27 cellular contexts compared by ENCODE assay signal in genomic region chr2:173435574-173435973, GRCh38.
"Had no signal": no experiment of that assay in that cellular context is flagged by ENCODE, and none has a peak within 500 bp of the region (broad histone marks: within the 10 kb centered on the region; RNA-seq: fewer than 3 reads in every experiment).

No MANE protein-coding gene starts in this region.

- ATAC-seq: left lobe of liver, lower lobe of right lung, natural killer cell, psoas muscle, upper lobe of right lung had no signal

- H3K4me2 ChIP-seq: neural progenitor cell had no signal

- H3K36me3 ChIP-seq: lower lobe of right lung, neural progenitor cell, neutrophil, right atrium auricular region, sigmoid colon, spleen, suprapubic skin, thoracic aorta, tibial artery, upper lobe of right lung had no signal

- H3K27ac Mint-ChIP-seq: mesothelial cell of epicardium; naive B cell; natural killer cell; neural progenitor cell; stimulated activated effector memory CD8-positive, alpha-beta T cell treated with anti-CD3 and anti-CD28 coated beads, Interleukin-12 subunit alpha, Interleukin-12 subunit beta, amount 100 ng/mL, for 72 hours; stimulated activated naive CD8-positive, alpha-beta T cell treated with anti-CD3 and anti-CD28 coated beads, Interleukin-15, Interleukin-2, amounts not matched to agents 100 ng/mL and 50 ng/mL, for 24 hours had no signal

- H3K4me3 Mint-ChIP-seq: mesothelial cell of epicardium; naive B cell; natural killer cell; nephron progenitor cell; neural progenitor cell; stimulated activated effector memory CD8-positive, alpha-beta T cell treated with anti-CD3 and anti-CD28 coated beads, Interleukin-12 subunit alpha, Interleukin-12 subunit beta, amount 100 ng/mL, for 72 hours; stimulated activated naive CD8-positive, alpha-beta T cell treated with anti-CD3 and anti-CD28 coated beads, Interleukin-15, Interleukin-2, amounts not matched to agents 100 ng/mL and 50 ng/mL, for 24 hours had no signal

- H3K27ac ChIP-seq: lower lobe of right lung, neural progenitor cell, neutrophil, parathyroid adenoma, psoas muscle, right atrium auricular region, sigmoid colon, spleen, suprapubic skin, thoracic aorta, upper lobe of right lung had no signal

- H2AFZ ChIP-seq: neural progenitor cell, parathyroid adenoma had no signal

- H3K79me2 ChIP-seq: parathyroid adenoma had no signal

- H3K9me3 Mint-ChIP-seq: mesothelial cell of epicardium; natural killer cell; nephron progenitor cell; neural progenitor cell; stimulated activated effector memory CD8-positive, alpha-beta T cell treated with anti-CD3 and anti-CD28 coated beads, Interleukin-12 subunit alpha, Interleukin-12 subunit beta, amount 100 ng/mL, for 72 hours; stimulated activated naive CD8-positive, alpha-beta T cell treated with anti-CD3 and anti-CD28 coated beads, Interleukin-15, Interleukin-2, amounts not matched to agents 100 ng/mL and 50 ng/mL, for 24 hours had no signal

- H3K36me3 Mint-ChIP-seq: mesothelial cell of epicardium; naive B cell; natural killer cell; neural progenitor cell; stimulated activated effector memory CD8-positive, alpha-beta T cell treated with anti-CD3 and anti-CD28 coated beads, Interleukin-12 subunit alpha, Interleukin-12 subunit beta, amount 100 ng/mL, for 72 hours had no signal

- H3K4me1 ChIP-seq: lower lobe of right lung, parathyroid adenoma, psoas muscle, right atrium auricular region, sigmoid colon, spleen, suprapubic skin, upper lobe of right lung had no signal

- H3K9ac ChIP-seq: neural progenitor cell, parathyroid adenoma had no signal

- H3K4me1 Mint-ChIP-seq: natural killer cell; nephron progenitor cell; stimulated activated effector memory CD8-positive, alpha-beta T cell treated with anti-CD3 and anti-CD28 coated beads, Interleukin-12 subunit alpha, Interleukin-12 subunit beta, amount 100 ng/mL, for 72 hours had no signal

- DNase-seq: hippocampal formation; kidney glomerular epithelial cell; left cardiac atrium; lower lobe of right lung; mesenchymal stem cell; naive B cell; natural killer cell; nephron progenitor cell; occipital lobe; psoas muscle; sigmoid colon; small intestine; spleen; stimulated activated CD4-positive, alpha-beta T cell treated with anti-CD3 and anti-CD28 coated beads, Interleukin-4, amount 100 ng/mL, for 24 hours; tibial artery; trophoblast cell; upper lobe of right lung had no signal

- H3K4me3 ChIP-seq: lower lobe of right lung, neural progenitor cell, psoas muscle, right atrium auricular region, sigmoid colon, spleen, suprapubic skin, thoracic aorta, tibial artery, upper lobe of right lung had no signal

- H3K27me3 ChIP-seq: neural progenitor cell, right atrium auricular region, sigmoid colon, suprapubic skin had no signal

- H3K9me3 ChIP-seq: lower lobe of right lung, neutrophil, psoas muscle, right atrium auricular region, sigmoid colon, spleen, suprapubic skin, thoracic aorta, tibial artery, upper lobe of right lung had no signal
